In the genomic region with DNA sequence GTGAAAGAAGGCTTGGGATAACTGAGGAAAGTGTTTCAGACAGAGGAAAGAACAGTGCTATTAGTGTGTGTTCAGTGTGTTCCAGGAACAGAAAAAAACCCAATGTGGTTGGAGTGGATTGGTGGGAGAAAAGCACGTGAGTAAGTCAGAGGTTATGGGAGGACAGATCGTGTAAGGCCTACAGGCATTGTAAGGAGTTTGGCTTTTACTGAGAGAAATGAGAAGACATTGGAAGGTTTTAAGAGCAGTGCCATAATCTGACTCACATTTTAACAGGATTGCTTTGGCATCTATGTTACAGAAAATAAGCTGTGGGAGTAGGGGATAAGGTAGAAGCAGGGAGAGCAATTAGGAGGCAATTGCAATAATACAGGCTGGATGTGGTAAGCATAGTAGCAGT, we compare ENCODE assay signal across 13 cellular contexts. TPM values are rescaled to one million over a fixed set of nuclear protein-coding genes. Genes with fewer than 3 reads are reported as not detected.
A peak's percentile ranks its signal among the peaks of the same experiment; 100 is the strongest.
DNase-seq lines count a peak whose midpoint lies in the region; ATAC-seq, FAIRE-seq and TF ChIP-seq lines count a peak whose summit lies in the region.
"Had no signal": no experiment of that assay in that cellular context is flagged by ENCODE, and none has a peak within 500 bp of the region (broad histone marks: within the 10 kb centered on the region; RNA-seq: fewer than 3 reads in every experiment).

No MANE protein-coding gene starts in this region.

- CTCF ChIA-PET in SK-N-SH (lab: Yijun Ruan, JAX): interaction anchor here (1.0 kb wide), 1 partner anchor 437 kb away, joined by 3 read pairs; no protein-coding TSS in a partner anchor
- CTCF ChIA-PET in activated B cell treated with CpG ODN at 0.5 μM for 24 hours (lab: Charles Lee): no interaction called here

- H3K27me3 ChIP-seq in SK-N-SH (ENCODE audit: insufficient read depth) (no peaks in the 10 kb centered on the region), stomach smooth muscle (ENCODE audit: control insufficient read depth in 1 of 2, insufficient read depth in 2 of 2, low read length in 2 of 2) (no peaks in the 10 kb centered on the region), BE2C (no peaks in the 10 kb centered on the region)
- H3K27me3 ChIP-seq: ovary had no signal

- H3K9me3 Mint-ChIP-seq in activated B cell treated with CpG ODN at 0.5 μM for 24 hours: no peaks in the 10 kb centered on the region

- peak overlapping the region; percentile 8 for H3K4me3 Mint-ChIP-seq in activated B cell treated with CpG ODN at 0.5 μM for 24 hours

- no peak overlapping the region for H3K27ac Mint-ChIP-seq in activated B cell treated with CpG ODN at 0.5 μM for 24 hours

- no peak for TF ChIP-seq RAD21 in SK-N-SH (IDR thresholded peaks at IDR 0.05; ENCODE audit: low read length)

- H3K9me3 ChIP-seq in SK-N-SH (no peaks in the 10 kb centered on the region), stomach smooth muscle (ENCODE audit: control insufficient read depth in 2 of 2, low read length in 2 of 2) (no peaks in the 10 kb centered on the region), BE2C (no peaks in the 10 kb centered on the region)
- H3K9me3 ChIP-seq: ovary had no signal

- TF ChIP-seq EP300 in SK-N-SH (IDR thresholded peaks at IDR 0.05; ENCODE audit: borderline replicate concordance in 1 of 2, low read depth in 1 of 2, low read length in 1 of 2): no peak

- peaks cover 45% of the 10 kb centered on the region for H3K4me1 Mint-ChIP-seq in activated B cell treated with CpG ODN at 0.5 μM for 24 hours

- H3K27ac ChIP-seq in SK-N-SH (ENCODE audit: low read depth in 2 of 2, low read length in 1 of 2) (no peak overlapping the region), stomach smooth muscle (ENCODE audit: low read length) (peak overlapping the region; percentile 1)
- H3K27ac ChIP-seq: KMS-11, ovary, PC-9 had no signal

- intact Hi-C loops in activated B cell treated with CpG ODN at 0.5 μM for 24 hours (cut with micrococcal nuclease): loop anchor here (5.0 to 10.0 kb wide), 3 partner anchors 1056 to 1414 kb away; a partner anchor contains a TSS

- H3K9me2 ChIP-seq in SK-N-SH: no peaks in the 10 kb centered on the region

- H3K36me3 Mint-ChIP-seq in activated B cell treated with CpG ODN at 0.5 μM for 24 hours (ENCODE audit: low read depth): peaks cover 67% of the 10 kb centered on the region

- FAIRE-seq in frontal cortex (lab: Jason Lieb, UNC): no peak
- FAIRE-seq: A204.1 had no signal

- peak overlapping the region; percentile 21; the same call in 1 of the 2 replicates for H3K4me2 ChIP-seq in SK-N-SH
- H3K4me2 ChIP-seq: KMS-11, PC-9 had no signal

- no peak overlapping the region for H3K4me3 ChIP-seq in SK-N-SH (ENCODE audit: low read depth in 2 of 2, low read length in 1 of 2)
- H3K4me3 ChIP-seq in stomach smooth muscle (ENCODE audit: low read length in 2 of 2): peak overlapping the region in 1 of 2 donors; percentile 33
- H3K4me3 ChIP-seq in BE2C (ENCODE audit: low read depth, low read length): no peak overlapping the region
- H3K4me3 ChIP-seq: ovary, PC-9 had no signal

- peaks cover 96% of the 10 kb centered on the region for H3K79me2 ChIP-seq in SK-N-SH (ENCODE audit: insufficient read depth)

- no peak overlapping the region for H2AFZ ChIP-seq in SK-N-SH (ENCODE audit: low read depth)
- H2AFZ ChIP-seq: PC-9 had no signal

- peaks cover 32% of the 10 kb centered on the region for H3F3A ChIP-seq in SK-N-SH (replicated peaks; ENCODE audit: insufficient read depth)

- WGBS in SK-N-SH (ENCODE audit: low lambda C conversion rate): 93% methylated on average over 2 of the region's 2 CpGs

- no peaks in the 10 kb centered on the region for H3K27me3 Mint-ChIP-seq in activated B cell treated with CpG ODN at 0.5 μM for 24 hours

- no peak overlapping the region for H3K9ac ChIP-seq in SK-N-SH
- H3K9ac ChIP-seq in stomach smooth muscle (ENCODE audit: low read length in 2 of 2): peak overlapping the region in 1 of 2 donors; percentile 19
- H3K9ac ChIP-seq: KMS-11 had no signal

- DNase-seq in SK-N-SH (no peak), activated B cell treated with CpG ODN at 0.5 μM for 24 hours (no peak), frontal cortex (ENCODE audit: low spot score in 2 of 2) (peak; percentile 34 to 39), BE2C (no peak), NCI-H187 (lab: John Stamatoyannopoulos, UW) (no peak)
- DNase-seq: ovary, PC-9 had no signal

- TF ChIP-seq CTCF in SK-N-SH (IDR thresholded peaks at IDR 0.05) (no peak), activated B cell treated with CpG ODN at 0.5 μM for 24 hours (IDR thresholded peaks at IDR 0.05) (no peak), BE2C (IDR thresholded peaks at IDR 0.05; ENCODE audit: low read depth, low read length) (no peak)

- H3K36me3 ChIP-seq in SK-N-SH (replicated peaks in 1 of 2; ENCODE audit: control insufficient read depth in 1 of 2, insufficient read depth in 2 of 2, low read length in 1 of 2) (peaks cover 68% of the 10 kb centered on the region in 2 experiments), stomach smooth muscle (ENCODE audit: control insufficient read depth in 2 of 2, insufficient read depth in 2 of 2, low read length in 2 of 2) (peaks cover 8 to 22% of the 10 kb centered on the region in 2 donors), BE2C (peaks cover 9% of the 10 kb centered on the region)
- H3K36me3 ChIP-seq: ovary had no signal

- POLR2A ChIA-PET in SK-N-SH (lab: Yijun Ruan, JAX): no interaction called here
- POLR2A ChIA-PET in activated B cell treated with CpG ODN at 0.5 μM for 24 hours (lab: Charles Lee): no interaction called here

- H3K4me1 ChIP-seq in SK-N-SH (ENCODE audit: control insufficient read depth in 1 of 2, insufficient read depth in 2 of 2, low read depth in 1 of 2, low read length in 1 of 2) (peaks cover 22 to 41% of the 10 kb centered on the region in 2 experiments; a peak in 3 of 4 replicates), stomach smooth muscle (ENCODE audit: control insufficient read depth, insufficient read depth, low read length) (peaks cover 2% of the 10 kb centered on the region), BE2C (peaks cover 8% of the 10 kb centered on the region; the same call in 1 of the 2 replicates)

- ATAC-seq in SK-N-SH treated with all-trans-retinoic acid at 6 μM for 48 hours (no peak), activated B cell treated with CpG ODN at 0.5 μM for 24 hours (ENCODE audit: low read depth) (no peak), GM21825 (IDR thresholded peaks at IDR 0.05; ENCODE audit: unreplicated experiment) (no peak)
- ATAC-seq: HCT116 had no signal

- peaks cover 54% of the 10 kb centered on the region for H4K20me1 ChIP-seq in SK-N-SH (ENCODE audit: insufficient read depth)

TF ChIP-seq in SK-N-SH treated with all-trans-retinoic acid at 6 μM for 48 hours, 23 proteins besides CTCF, POLR2A, EP300 and RAD21 (continues in another document):
- TF ChIP-seq ARNTL (CRISPR knock-in tag; IDR thresholded peaks at IDR 0.05; ENCODE audit: borderline replicate concordance, low read depth) (no peak), ZNF565 (CRISPR knock-in tag; conservative IDR thresholded peaks at IDR 0.05; ENCODE audit: low read depth) (no peak), OSR1 (CRISPR knock-in tag; IDR thresholded peaks at IDR 0.05) (no peak), ZNF8 (CRISPR knock-in tag; IDR thresholded peaks at IDR 0.05) (no peak)
- TF ChIP-seq, protein P1, sequence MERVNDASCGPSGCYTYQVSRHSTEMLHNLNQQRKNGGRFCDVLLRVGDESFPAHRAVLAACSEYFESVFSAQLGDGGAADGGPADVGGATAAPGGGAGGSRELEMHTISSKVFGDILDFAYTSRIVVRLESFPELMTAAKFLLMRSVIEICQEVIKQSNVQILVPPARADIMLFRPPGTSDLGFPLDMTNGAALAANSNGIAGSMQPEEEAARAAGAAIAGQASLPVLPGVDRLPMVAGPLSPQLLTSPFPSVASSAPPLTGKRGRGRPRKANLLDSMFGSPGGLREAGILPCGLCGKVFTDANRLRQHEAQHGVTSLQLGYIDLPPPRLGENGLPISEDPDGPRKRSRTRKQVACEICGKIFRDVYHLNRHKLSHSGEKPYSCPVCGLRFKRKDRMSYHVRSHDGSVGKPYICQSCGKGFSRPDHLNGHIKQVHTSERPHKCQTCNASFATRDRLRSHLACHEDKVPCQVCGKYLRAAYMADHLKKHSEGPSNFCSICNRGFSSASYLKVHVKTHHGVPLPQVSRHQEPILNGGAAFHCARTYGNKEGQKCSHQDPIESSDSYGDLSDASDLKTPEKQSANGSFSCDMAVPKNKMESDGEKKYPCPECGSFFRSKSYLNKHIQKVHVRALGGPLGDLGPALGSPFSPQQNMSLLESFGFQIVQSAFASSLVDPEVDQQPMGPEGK (CRISPR knock-in tag; IDR thresholded peaks at IDR 0.05; ENCODE audit: borderline replicate concordance): no peak
- TF ChIP-seq, protein P2, sequence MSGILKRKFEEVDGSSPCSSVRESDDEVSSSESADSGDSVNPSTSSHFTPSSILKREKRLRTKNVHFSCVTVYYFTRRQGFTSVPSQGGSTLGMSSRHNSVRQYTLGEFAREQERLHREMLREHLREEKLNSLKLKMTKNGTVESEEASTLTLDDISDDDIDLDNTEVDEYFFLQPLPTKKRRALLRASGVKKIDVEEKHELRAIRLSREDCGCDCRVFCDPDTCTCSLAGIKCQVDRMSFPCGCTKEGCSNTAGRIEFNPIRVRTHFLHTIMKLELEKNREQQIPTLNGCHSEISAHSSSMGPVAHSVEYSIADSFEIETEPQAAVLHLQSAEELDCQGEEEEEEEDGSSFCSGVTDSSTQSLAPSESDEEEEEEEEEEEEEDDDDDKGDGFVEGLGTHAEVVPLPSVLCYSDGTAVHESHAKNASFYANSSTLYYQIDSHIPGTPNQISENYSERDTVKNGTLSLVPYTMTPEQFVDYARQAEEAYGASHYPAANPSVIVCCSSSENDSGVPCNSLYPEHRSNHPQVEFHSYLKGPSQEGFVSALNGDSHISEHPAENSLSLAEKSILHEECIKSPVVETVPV (CRISPR knock-in tag; IDR thresholded peaks at IDR 0.05): no peak

RNA-seq across cellular contexts. Expression of a gene that starts 4.8 kb away (rescaled TPM):
- 66.8 and 97.6 TPM in 2 replicates for polyA plus RNA-seq in SK-N-SH (2012; rRNA removed)
- 112 and 139 TPM in 2 replicates for polyA plus RNA-seq in SK-N-SH (2012; cell fraction: cytosol; rRNA removed)
- polyA plus RNA-seq in SK-N-SH (2012; cell fraction: nucleus; rRNA removed): 20.6 and 46.8 TPM in 2 replicates
- total RNA-seq in activated B cell treated with CpG ODN at 0.5 μM for 24 hours (193 and 224 TPM in 2 replicates), frontal cortex (123 TPM)
- polyA plus RNA-seq in BE2C (2012; ENCODE audit: insufficient read depth, insufficient read length, low read depth): 92.3 TPM

RNA-seq across cellular contexts. Expression of a gene that starts 22.4 kb away (rescaled TPM):
- polyA plus RNA-seq in SK-N-SH (2012; rRNA removed): not detected in 2 replicates
- not detected in 2 replicates for polyA plus RNA-seq in SK-N-SH (2012; cell fraction: cytosol; rRNA removed)
- not detected in 2 replicates for polyA plus RNA-seq in SK-N-SH (2012; cell fraction: nucleus; rRNA removed)
- not detected in 2 replicates for total RNA-seq in activated B cell treated with CpG ODN at 0.5 μM for 24 hours
- not detected for total RNA-seq in frontal cortex
- polyA plus RNA-seq in BE2C (2012; ENCODE audit: insufficient read depth, insufficient read length, low read depth): not detected
- total RNA-seq: PC-9 had no signal
- polyA plus RNA-seq: ovary had no signal

RNA-seq across cellular contexts. Expression of a gene that starts 40.5 kb away (rescaled TPM):
- polyA plus RNA-seq in SK-N-SH (2012; rRNA removed): 2.0 and 6.0 TPM in 2 replicates
- polyA plus RNA-seq in SK-N-SH (2012; cell fraction: cytosol; rRNA removed): 2.7 and 2.8 TPM in 2 replicates
- polyA plus RNA-seq in SK-N-SH (2012; cell fraction: nucleus; rRNA removed): 2.1 and 3.1 TPM in 2 replicates
- total RNA-seq in activated B cell treated with CpG ODN at 0.5 μM for 24 hours (101 TPM in 2 replicates), frontal cortex (4.9 TPM)
- polyA plus RNA-seq in BE2C (2012; ENCODE audit: insufficient read depth, insufficient read length, low read depth): not detected

Comparison
In these comparisons a context has a peak if more than half of its experiments do, and no peak if none do; other contexts are left out.
1. DNase-seq: peak in frontal cortex (2 of 2); none in SK-N-SH (single experiment), activated B cell treated with CpG ODN at 0.5 μM for 24 hours (single experiment), BE2C (single experiment) and NCI-H187 (0 of 2).
2. RNA of a gene that starts 40.5 kb away (total RNA-seq): 101 TPM in activated B cell treated with CpG ODN at 0.5 μM for 24 hours; 4.9 TPM in frontal cortex (single experiment); every median in the first group is over 10 times any median in the second.